Comparison of ENCODE assay signal across 18 cellular contexts in genomic region chr9:136757328-136757727, GRCh38. TPM values are rescaled to one million over a fixed set of nuclear protein-coding genes. Genes with fewer than 3 reads are reported as not detected.
"Had no signal": no experiment of that assay in that cellular context is flagged by ENCODE, and none has a peak within 500 bp of the region (broad histone marks: within the 10 kb centered on the region; RNA-seq: fewer than 3 reads in every experiment).

No MANE protein-coding gene starts in this region.

- H3K9ac ChIP-seq: parathyroid adenoma had no signal

- H3K4me1 ChIP-seq: parathyroid adenoma had no signal

- H3K27ac Mint-ChIP-seq: activated CD4-positive, alpha-beta T cell treated with anti-CD3 and anti-CD28 coated beads, Interleukin-2, amount 10 ng/mL, durations not matched to agents 24 days and 14 days; activated naive CD4-positive, alpha-beta T cell treated with anti-CD3 and anti-CD28 coated beads for 36 hours; activated T-helper 17 cell treated with anti-CD3 and anti-CD28 coated beads, Interleukin-2, amount 50 U/mL, for 72 hours; type B pancreatic cell had no signal

- H3K36me3 ChIP-seq: heart right ventricle had no signal

- H3K27ac ChIP-seq: heart right ventricle, parathyroid adenoma, VCaP had no signal

- H3K4me2 ChIP-seq: smooth muscle cell had no signal

- H3K4me3 ChIP-seq: heart right ventricle, smooth muscle cell had no signal

- H3K4me1 Mint-ChIP-seq: activated T-helper 17 cell treated with anti-CD3 and anti-CD28 coated beads, Interleukin-2, amount 50 U/mL, for 72 hours had no signal

- H3K36me3 Mint-ChIP-seq: type B pancreatic cell had no signal

- H3K4me3 Mint-ChIP-seq: activated CD4-positive, alpha-beta T cell treated with anti-CD3 and anti-CD28 coated beads, Interleukin-2, amount 10 ng/mL, durations not matched to agents 24 days and 14 days; activated naive CD4-positive, alpha-beta T cell treated with anti-CD3 and anti-CD28 coated beads for 36 hours; activated T-helper 17 cell treated with anti-CD3 and anti-CD28 coated beads, Interleukin-2, amount 50 U/mL, for 72 hours; neural crest cell; type B pancreatic cell had no signal

- ATAC-seq: activated T-helper 17 cell treated with anti-CD3 and anti-CD28 coated beads, Interleukin-2, amount 50 U/mL, for 72 hours; heart right ventricle; left lobe of liver had no signal

- DNase-seq: activated CD4-positive, alpha-beta T cell treated with anti-CD3 and anti-CD28 coated beads, Interleukin-2, amount 10 ng/mL, durations not matched to agents 24 days and 14 days; activated naive CD4-positive, alpha-beta T cell treated with anti-CD3 and anti-CD28 coated beads for 36 hours; activated T-cell treated with anti-CD3 and anti-CD28 coated beads for 4 hours; cortex of kidney; effector CD8-positive, alpha-beta T cell; heart right ventricle; stimulated activated CD4-positive, alpha-beta T cell treated with anti-CD3 and anti-CD28 coated beads, Interleukin-1b, Interleukin-23, amount 100 ng/mL, for 48 hours; stimulated activated naive CD4-positive, alpha-beta T cell; T-helper 9 cell had no signal

RNA-seq across cellular contexts. Expression of gene LCN8, which starts 0.7 kb away (rescaled TPM):
- total RNA-seq: activated CD4-positive, alpha-beta T cell treated with anti-CD3 and anti-CD28 coated beads, Interleukin-2, amount 10 ng/mL, durations not matched to agents 24 days and 14 days; activated naive CD4-positive, alpha-beta T cell treated with anti-CD3 and anti-CD28 coated beads for 36 hours; activated T-helper 17 cell treated with anti-CD3 and anti-CD28 coated beads, Interleukin-2, amount 50 U/mL, for 72 hours; fibroblast of lung; frontal cortex; heart right ventricle; left lobe of liver; neural crest cell; smooth muscle cell had no signal
- polyA plus RNA-seq: fibroblast of lung, heart right ventricle, smooth muscle cell had no signal

RNA-seq across cellular contexts. Expression of gene LCN15, which starts 7.0 kb away (rescaled TPM):
- total RNA-seq: activated CD4-positive, alpha-beta T cell treated with anti-CD3 and anti-CD28 coated beads, Interleukin-2, amount 10 ng/mL, durations not matched to agents 24 days and 14 days; activated naive CD4-positive, alpha-beta T cell treated with anti-CD3 and anti-CD28 coated beads for 36 hours; activated T-helper 17 cell treated with anti-CD3 and anti-CD28 coated beads, Interleukin-2, amount 50 U/mL, for 72 hours; fibroblast of lung; frontal cortex; left lobe of liver; neural crest cell; smooth muscle cell had no signal
- polyA plus RNA-seq: fibroblast of lung, smooth muscle cell had no signal

RNA-seq across cellular contexts. Expression of gene LCN6, which starts 9.0 kb away (rescaled TPM):
- total RNA-seq: activated CD4-positive, alpha-beta T cell treated with anti-CD3 and anti-CD28 coated beads, Interleukin-2, amount 10 ng/mL, durations not matched to agents 24 days and 14 days; activated naive CD4-positive, alpha-beta T cell treated with anti-CD3 and anti-CD28 coated beads for 36 hours; activated T-helper 17 cell treated with anti-CD3 and anti-CD28 coated beads, Interleukin-2, amount 50 U/mL, for 72 hours; fibroblast of lung; frontal cortex; left lobe of liver; neural crest cell; smooth muscle cell had no signal
- polyA plus RNA-seq: fibroblast of lung, smooth muscle cell had no signal

RNA-seq across cellular contexts. Expression of gene LCN10, which starts 14.6 kb away (rescaled TPM):
- total RNA-seq: fibroblast of lung, frontal cortex, neural crest cell, smooth muscle cell had no signal
- polyA plus RNA-seq: fibroblast of lung, smooth muscle cell had no signal
